8 cellular contexts compared by ENCODE assay signal in genomic region chr15:63501256-63502089, GRCh38. TPM values are rescaled to one million over a fixed set of nuclear protein-coding genes. Genes with fewer than 3 reads are reported as not detected.
DNase-seq lines count a peak whose midpoint lies in the region; ATAC-seq and TF ChIP-seq lines count a peak whose summit lies in the region.

No MANE protein-coding gene starts in this region.

- no peaks in the 10 kb centered on the region for H3K9me3 Mint-ChIP-seq in stimulated activated naive CD8-positive, alpha-beta T cell treated with anti-CD3 and anti-CD28 coated beads, Interleukin-15, Interleukin-2, amounts not matched to agents 100 ng/mL and 50 ng/mL, for 24 hours

- H3K4me1 Mint-ChIP-seq in stimulated activated naive CD8-positive, alpha-beta T cell treated with anti-CD3 and anti-CD28 coated beads, Interleukin-15, Interleukin-2, amounts not matched to agents 100 ng/mL and 50 ng/mL, for 24 hours (ENCODE audit: low read depth), result peaks cover 10% of the 10 kb centered on the region

- H3K27ac Mint-ChIP-seq in stimulated activated naive CD8-positive, alpha-beta T cell treated with anti-CD3 and anti-CD28 coated beads, Interleukin-15, Interleukin-2, amounts not matched to agents 100 ng/mL and 50 ng/mL, for 24 hours, result peak overlapping the region; percentile 98

- in situ Hi-C loops in GM13977 (cut with MboI; ENCODE audit: low pct_unique_long_range_greater_than_20kb, low sequenced_read_pairs, unreplicated experiment), result no loop called here

- H3K4me3 Mint-ChIP-seq in stimulated activated naive CD8-positive, alpha-beta T cell treated with anti-CD3 and anti-CD28 coated beads, Interleukin-15, Interleukin-2, amounts not matched to agents 100 ng/mL and 50 ng/mL, for 24 hours, result peak overlapping the region; percentile 33

- DNase-seq in GM10266 (ENCODE audit: extremely low spot score) (peak; percentile 34), RPMI7951 (ENCODE audit: low read depth) (peak; percentile 93), cerebellum (ENCODE audit: low spot score) (peak; percentile 42), left colon (peak; percentile 84 to 91), GM13977 (ENCODE audit: low spot score) (no peak), retina (no peak)

- ATAC-seq in left colon (peak; percentile 17), GM21528 (IDR thresholded peaks at IDR 0.05; ENCODE audit: low FRiP score, unreplicated experiment) (no peak)

- H3K36me3 Mint-ChIP-seq in stimulated activated naive CD8-positive, alpha-beta T cell treated with anti-CD3 and anti-CD28 coated beads, Interleukin-15, Interleukin-2, amounts not matched to agents 100 ng/mL and 50 ng/mL, for 24 hours (ENCODE audit: low read depth), result peaks cover 5% of the 10 kb centered on the region

- TF ChIP-seq CTCF in GM10266 (IDR thresholded peaks at IDR 0.05; ENCODE audit: control insufficient read depth, insufficient read depth, low read depth, missing control alignments) (no peak), GM13977 (IDR thresholded peaks at IDR 0.05; ENCODE audit: extremely low read depth, insufficient read depth, missing control alignments) (no peak)

- H3K27me3 Mint-ChIP-seq in stimulated activated naive CD8-positive, alpha-beta T cell treated with anti-CD3 and anti-CD28 coated beads, Interleukin-15, Interleukin-2, amounts not matched to agents 100 ng/mL and 50 ng/mL, for 24 hours, result no peaks in the 10 kb centered on the region

- intact Hi-C loops in left colon (cut with DNase I, micrococcal nuclease), result loop anchor here in 1 of 2 donors (5.0 kb wide), 1 partner anchor 96 kb away; the partner anchor contains the start of gene FBXL22

RNA-seq across cellular contexts. Expression of gene USP3, which starts 2.9 kb away (rescaled TPM):
- total RNA-seq in RPMI7951 (2014; rRNA removed; shearing (Covaris generic)), result 28.2 and 39.3 TPM in 2 replicates
- total RNA-seq in cerebellum, result 120 TPM
- 10 to 100 TPM; 74.7 to 79.9 TPM for total RNA-seq in left colon

Comparison
In these comparisons a context has a peak if more than half of its experiments do, and no peak if none do; other contexts are left out.
1. DNase-seq: peak in GM10266 (single experiment), RPMI7951 (single experiment), cerebellum (single experiment) and left colon (2 of 2); none in GM13977 (single experiment) and retina (single experiment).